12 cellular contexts compared by ENCODE assay signal in the genomic region with DNA sequence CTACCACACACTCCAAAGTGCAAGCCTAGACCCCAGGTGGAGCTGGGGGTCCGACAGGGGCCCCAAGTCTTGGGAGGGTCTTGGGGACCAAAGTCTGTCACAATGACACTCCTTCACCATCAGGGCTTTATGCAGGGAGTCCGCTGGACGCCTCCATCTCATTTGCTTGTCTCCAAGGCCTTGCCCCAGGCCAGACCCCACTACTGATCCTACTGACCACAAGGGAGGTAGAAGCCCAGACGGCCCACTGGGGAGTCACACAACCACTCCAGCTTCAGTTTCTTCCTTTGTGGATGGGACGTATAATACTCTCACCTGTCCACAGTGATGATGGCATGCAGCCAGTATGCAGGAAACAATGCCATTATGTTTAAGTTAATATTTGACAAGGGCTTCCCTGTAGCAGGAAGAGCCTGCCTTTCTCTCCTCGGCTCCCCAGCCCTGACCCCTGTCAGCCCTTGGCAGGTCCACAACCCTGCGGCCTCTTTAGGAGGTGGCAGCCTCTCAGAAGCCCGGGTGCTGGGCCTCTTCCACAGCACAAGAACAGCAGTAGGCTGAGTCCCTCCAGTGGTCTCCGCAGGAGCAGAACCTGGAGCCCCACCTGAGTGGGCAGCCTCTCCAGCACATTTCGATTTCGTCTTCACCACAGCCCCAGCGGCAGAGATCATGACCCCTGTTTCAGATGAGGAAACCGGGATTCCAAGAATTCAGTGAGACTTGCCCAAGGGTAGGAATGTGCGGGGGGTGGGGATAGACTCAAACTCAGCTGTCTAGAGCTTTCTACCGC. TPM values are rescaled to one million over a fixed set of nuclear protein-coding genes. Genes with fewer than 3 reads are reported as not detected.
A peak's percentile ranks its signal among the peaks of the same experiment; 100 is the strongest.
DNase-seq lines count a peak whose midpoint lies in the region; ATAC-seq and TF ChIP-seq lines count a peak whose summit lies in the region.
"Had no signal": no experiment of that assay in that cellular context is flagged by ENCODE, and none has a peak within 500 bp of the region (broad histone marks: within the 10 kb centered on the region; RNA-seq: fewer than 3 reads in every experiment).

No MANE protein-coding gene starts in this region.

- H3K79me1 ChIP-seq in IMR-90 (ENCODE audit: low read depth in 1 of 2, low read length in 2 of 2) (peaks cover 19 to 79% of the 10 kb centered on the region in 2 experiments), neuronal stem cell (ENCODE audit: low read depth, low read length) (peaks cover 19% of the 10 kb centered on the region)

- no peak overlapping the region for H2BK20ac ChIP-seq in IMR-90 (ENCODE audit: low read depth, low read length)

- no peaks in the 10 kb centered on the region for H3K36me3 Mint-ChIP-seq in endodermal cell (ENCODE audit: low read depth)
- H3K36me3 Mint-ChIP-seq: CD8-positive, alpha-beta memory T cell had no signal

- no peak overlapping the region for H3K4ac ChIP-seq in IMR-90 (ENCODE audit: low read depth, low read length)
- H3K4ac ChIP-seq in neuronal stem cell (ENCODE audit: low read length), result no peak overlapping the region

- H4K91ac ChIP-seq in IMR-90 (ENCODE audit: insufficient read depth, low read depth, low read length) (no peak overlapping the region), neuronal stem cell (ENCODE audit: low read depth, low read length, poor library complexity) (no peak overlapping the region)

- peaks cover 20 to 100% (median 97%) of the 10 kb centered on the region in 11 experiments; a peak in 21 of 22 replicates for H4K20me1 ChIP-seq in BLaER1 treated with 17β-estradiol and CSF1 and Interleukin-3, amounts not matched to agents 10 nM and 100 nM
- H4K20me1 ChIP-seq in IMR-90 (ENCODE audit: insufficient read depth, low read length), result peaks cover 57% of the 10 kb centered on the region

- H2BK12ac ChIP-seq in neuronal stem cell (ENCODE audit: low read length), result no peak overlapping the region

- ATAC-seq in IMR-90 (ENCODE audit: low read depth), result peak; percentile 16; the same call in 1 of the 2 replicates
- no peak for ATAC-seq in GM18909 (IDR thresholded peaks at IDR 0.05; ENCODE audit: poor library complexity, unreplicated experiment)

- peaks cover 85 to 100% (median 100%) of the 10 kb centered on the region in 10 experiments for H3K4me1 ChIP-seq in BLaER1 treated with 17β-estradiol and CSF1 and Interleukin-3, amounts not matched to agents 10 nM and 100 nM
- H3K4me1 ChIP-seq in IMR-90 (ENCODE audit: control insufficient read depth, insufficient read depth, low read length), result peaks cover 23% of the 10 kb centered on the region
- H3K4me1 ChIP-seq in endodermal cell (ENCODE audit: control insufficient read depth, insufficient read depth, low read length), result peaks cover 8% of the 10 kb centered on the region
- H3K4me1 ChIP-seq in neuronal stem cell (ENCODE audit: control insufficient read depth in 2 of 2, insufficient read depth in 1 of 2, low read depth in 1 of 2, low read length in 2 of 2), result peaks cover 13 to 38% of the 10 kb centered on the region in 2 donors

- POLR2A ChIA-PET in IMR-90 (lab: Charles Lee; ENCODE audit: unreplicated experiment), result interaction anchor here (0.6 kb wide), 1 partner anchor 18 kb away, joined by 8 read pairs; no protein-coding TSS in a partner anchor

- H2AFZ ChIP-seq in IMR-90 (replicated peaks; ENCODE audit: low read length, poor library complexity) (no peak overlapping the region), neuronal stem cell (ENCODE audit: low read length) (no peak overlapping the region)

- H3K9ac ChIP-seq in BLaER1 treated with 17β-estradiol and CSF1 and Interleukin-3, amounts not matched to agents 10 nM and 100 nM, result peak overlapping the region in 2 of 11 experiments; percentile 18 to 48; a peak in 4 of 22 replicates
- H3K9ac ChIP-seq in IMR-90 (ENCODE audit: low read depth, low read length) (no peak overlapping the region), endodermal cell (ENCODE audit: extremely low read depth, low read length, poor library complexity, severe bottlenecking) (no peak overlapping the region), neuronal stem cell (ENCODE audit: low read depth, low read length, poor library complexity) (no peak overlapping the region)

- H3K23ac ChIP-seq in IMR-90 (ENCODE audit: low read depth, low read length) (no peak overlapping the region), neuronal stem cell (ENCODE audit: low read depth, low read length, poor library complexity) (no peak overlapping the region)

- no peak overlapping the region for H2AK9ac ChIP-seq in IMR-90 (replicated peaks; ENCODE audit: low read depth, low read length, poor library complexity)

- H3K27ac Mint-ChIP-seq in endodermal cell, result peak overlapping the region; percentile 61
- H3K27ac Mint-ChIP-seq: CD8-positive, alpha-beta memory T cell had no signal

- DNase-seq in IMR-90 (peak; percentile 19), endodermal cell (peak; percentile 50), neuronal stem cell (ENCODE audit: low spot score) (no peak), NCI-H1417 (lab: John Stamatoyannopoulos, UW) (no peak), SHP77 (lab: John Stamatoyannopoulos, UW) (no peak)
- DNase-seq in activated naive CD4-positive, alpha-beta T cell (lab: John Stamatoyannopoulos, UW), result no peak
- DNase-seq: NCI-H1694 treated with DMSO at 0.1 percent for 48 hours, nucleus accumbens had no signal

- H2BK15ac ChIP-seq in IMR-90 (ENCODE audit: low read depth, low read length), result no peak overlapping the region
- no peak overlapping the region for H2BK15ac ChIP-seq in neuronal stem cell (ENCODE audit: low read length)

- TF ChIP-seq RAD21 in IMR-90 (IDR thresholded peaks at IDR 0.05; ENCODE audit: low read length), result no peak

- no peak overlapping the region for H4K5ac ChIP-seq in IMR-90 (ENCODE audit: low read depth, low read length)

- H3K9me3 ChIP-seq in BLaER1 treated with 17β-estradiol and CSF1 and Interleukin-3, amounts not matched to agents 10 nM and 100 nM (replicated peaks in 1 of 11), result no peaks in the 10 kb centered on the region
- H3K9me3 ChIP-seq in IMR-90 (ENCODE audit: control insufficient read depth, insufficient read depth, low read length) (no peaks in the 10 kb centered on the region), endodermal cell (ENCODE audit: control insufficient read depth, low read length) (no peaks in the 10 kb centered on the region), neuronal stem cell (replicated peaks in 1 of 2; ENCODE audit: control insufficient read depth in 2 of 2, insufficient read depth in 1 of 2, low read depth in 1 of 2, low read length in 2 of 2) (no peaks in the 10 kb centered on the region)

- TF ChIP-seq POLR2A in IMR-90 (IDR thresholded peaks at IDR 0.05; ENCODE audit: low read depth, low read length), result no peak

- no peak overlapping the region for H2BK5ac ChIP-seq in IMR-90 (ENCODE audit: low read depth, low read length, poor library complexity, severe bottlenecking)
- H2BK5ac ChIP-seq in neuronal stem cell (ENCODE audit: low read length), result no peak overlapping the region

- CTCF ChIA-PET in IMR-90 (lab: Yijun Ruan, JAX), result no interaction called here

- H3K4me3 ChIP-seq in BLaER1 treated with 17β-estradiol and CSF1 and Interleukin-3, amounts not matched to agents 10 nM and 100 nM, result no peak overlapping the region
- H3K4me3 ChIP-seq in IMR-90 (ENCODE audit: insufficient read depth, low read depth, low read length) (no peak overlapping the region), endodermal cell (ENCODE audit: low read length) (no peak overlapping the region), neuronal stem cell (ENCODE audit: low read length in 2 of 2) (no peak overlapping the region)

- H3K36me3 ChIP-seq in BLaER1 treated with 17β-estradiol and CSF1 and Interleukin-3, amounts not matched to agents 10 nM and 100 nM, result peaks cover 0 to 33% (median 7%) of the 10 kb centered on the region in 11 experiments; a peak in 11 of 22 replicates
- no peaks in the 10 kb centered on the region for H3K36me3 ChIP-seq in IMR-90 (ENCODE audit: control insufficient read depth, insufficient read depth, low read length)
- no peaks in the 10 kb centered on the region for H3K36me3 ChIP-seq in endodermal cell (ENCODE audit: control insufficient read depth, insufficient read depth, low read length)
- H3K36me3 ChIP-seq in neuronal stem cell (replicated peaks in 1 of 2; ENCODE audit: control insufficient read depth in 2 of 2, insufficient read depth in 2 of 2, low read length in 2 of 2), result peaks cover 0 to 1% of the 10 kb centered on the region in 2 donors

- H2AK5ac ChIP-seq in IMR-90 (ENCODE audit: low read depth, low read length), result no peak overlapping the region
- H2AK5ac ChIP-seq in neuronal stem cell (ENCODE audit: low read depth, low read length), result peak overlapping the region; percentile 53

- H3K14ac ChIP-seq in IMR-90 (replicated peaks; ENCODE audit: low read depth, low read length) (no peak overlapping the region), neuronal stem cell (ENCODE audit: low read length) (no peak overlapping the region)

- H2BK120ac ChIP-seq in IMR-90 (ENCODE audit: low read depth, low read length), result no peak overlapping the region
- no peak overlapping the region for H2BK120ac ChIP-seq in neuronal stem cell (ENCODE audit: low read depth, low read length)

- H3K4me1 Mint-ChIP-seq in endodermal cell, result peaks cover 16% of the 10 kb centered on the region

- H3K18ac ChIP-seq in IMR-90 (ENCODE audit: low read depth, low read length) (no peak overlapping the region), neuronal stem cell (ENCODE audit: low read length) (no peak overlapping the region)

- TF ChIP-seq CTCF in IMR-90 (conservative IDR thresholded peaks at IDR 0.05; ENCODE audit: low read depth, low read length) (no peak), endodermal cell (conservative IDR thresholded peaks at IDR 0.05) (no peak)

- no peaks in the 10 kb centered on the region for H3K27me3 ChIP-seq in BLaER1 treated with 17β-estradiol and CSF1 and Interleukin-3, amounts not matched to agents 10 nM and 100 nM
- H3K27me3 ChIP-seq in IMR-90 (ENCODE audit: control insufficient read depth, insufficient read depth, low read length) (no peaks in the 10 kb centered on the region), endodermal cell (ENCODE audit: control insufficient read depth, insufficient read depth, low read length, poor library complexity, severe bottlenecking) (no peaks in the 10 kb centered on the region), neuronal stem cell (ENCODE audit: control insufficient read depth in 3 of 3, insufficient read depth in 3 of 3, low read depth in 1 of 3, low read length in 3 of 3) (no peaks in the 10 kb centered on the region)

- H3K4me3 Mint-ChIP-seq in endodermal cell, result no peak overlapping the region
- H3K4me3 Mint-ChIP-seq: CD8-positive, alpha-beta memory T cell; central memory CD8-positive, alpha-beta T cell had no signal

- WGBS in IMR-90 (ENCODE audit: extremely low coverage in 2 of 2, insufficient read length in 1 of 2), 2 experiments, result 63% methylated on average over 4 of the region's 15 CpGs; no CpG with 5 or more reads in 1 of the 2 experiments
- 83 to 91% methylated on average over 5 to 15 of the region's 15 CpGs for WGBS in endodermal cell (ENCODE audit: insufficient coverage in 1 of 2, insufficient read length in 1 of 2), 2 experiments
- no CpG with 5 or more reads among the region's 15 CpGs for WGBS in neuronal stem cell (ENCODE audit: extremely low coverage in 2 of 2, insufficient read length in 2 of 2, insufficient replicate concordance in 1 of 2), 2 donors

- in situ Hi-C loops in IMR-90 (cut with MboI; ENCODE audit: low sequenced_read_pairs), result no loop called here

- intact Hi-C loops in IMR-90 (cut with micrococcal nuclease), result no loop called here

- H3K27me3 Mint-ChIP-seq in endodermal cell (ENCODE audit: insufficient read depth), result no peaks in the 10 kb centered on the region
- H3K27me3 Mint-ChIP-seq: central memory CD8-positive, alpha-beta T cell had no signal

- H4K8ac ChIP-seq in IMR-90 (ENCODE audit: low read depth in 2 of 2, low read length in 2 of 2) (no peak overlapping the region), neuronal stem cell (ENCODE audit: low read depth, low read length) (no peak overlapping the region)

- H3K9me1 ChIP-seq in IMR-90 (ENCODE audit: insufficient read depth, low read length), result peaks cover 18% of the 10 kb centered on the region

- dilution Hi-C loops in IMR-90 (cut with HindIII; ENCODE audit: low sequenced_read_pairs, unreplicated experiment), result no loop called here

- H3K4me2 ChIP-seq in BLaER1 treated with 17β-estradiol and CSF1 and Interleukin-3, amounts not matched to agents 10 nM and 100 nM, result peak overlapping the region; percentile 9 to 99 (median 98); a peak in 21 of 22 replicates
- H3K4me2 ChIP-seq in IMR-90 (ENCODE audit: low read depth, low read length) (no peak overlapping the region), neuronal stem cell (ENCODE audit: insufficient read depth, low read length, poor library complexity, severe bottlenecking) (no peak overlapping the region)

- no TSS peak for BruUV-seq in IMR-90 (replicated peaks; lab: Mats Ljungman, UMichigan)

- no peaks in the 10 kb centered on the region for H3K9me3 Mint-ChIP-seq in endodermal cell
- H3K9me3 Mint-ChIP-seq: CD8-positive, alpha-beta memory T cell; central memory CD8-positive, alpha-beta T cell had no signal

- peak overlapping the region in 5 of 11 experiments; percentile 24 to 38 (median 28); a peak in 4 of 22 replicates for H3K27ac ChIP-seq in BLaER1 treated with 17β-estradiol and CSF1 and Interleukin-3, amounts not matched to agents 10 nM and 100 nM
- H3K27ac ChIP-seq in IMR-90 (ENCODE audit: insufficient read depth, low read length) (no peak overlapping the region), endodermal cell (ENCODE audit: low read depth, low read length) (no peak overlapping the region), neuronal stem cell (replicated peaks; ENCODE audit: low read length) (no peak overlapping the region)

- no peak overlapping the region for H3K56ac ChIP-seq in IMR-90 (ENCODE audit: extremely low read depth, insufficient read depth, low read length)

RNA-seq across cellular contexts. Expression of a gene that starts 6.5 kb away (rescaled TPM):
- total RNA-seq in IMR-90 (2012; rRNA removed), result 18.1 and 19.7 TPM in 2 replicates
- 25.7 and 26.4 TPM in 2 replicates for polyA plus RNA-seq in IMR-90 (2012; rRNA removed)
- polyA plus RNA-seq in IMR-90 (2012; cell fraction: cytosol; rRNA removed), result 18.6 and 33.9 TPM in 2 replicates
- 48.9 and 50.9 TPM in 2 replicates for polyA plus RNA-seq in IMR-90 (2012; cell fraction: nucleus; rRNA removed; ENCODE audit: low replicate concordance)
- total RNA-seq in endodermal cell, result 10 to 100 TPM; 41.7 to 45.9 TPM
- 51.8 TPM for polyA plus RNA-seq in endodermal cell (2013, experiment 1 of 2)
- polyA plus RNA-seq in endodermal cell (2013, experiment 2 of 2), result 45.1 TPM
- polyA plus RNA-seq in neuronal stem cell (2013, experiment 1 of 2), result 58.5 TPM
- polyA plus RNA-seq in neuronal stem cell (2013, experiment 2 of 2), result 59.1 TPM

Comparison
In these comparisons a context has a peak if more than half of its experiments do, and no peak if none do; other contexts are left out.
1. H3K4me2 ChIP-seq: peak in BLaER1 treated with 17β-estradiol and CSF1 and Interleukin-3, amounts not matched to agents 10 nM and 100 nM (11 of 11); none in IMR-90 (single experiment) and neuronal stem cell (single experiment).
2. DNase-seq: peak in IMR-90 (single experiment) and endodermal cell (single experiment); none in neuronal stem cell (single experiment), activated naive CD4-positive, alpha-beta T cell (0 of 4), NCI-H1417 (0 of 3) and SHP77 (0 of 2).